In the genomic region with DNA sequence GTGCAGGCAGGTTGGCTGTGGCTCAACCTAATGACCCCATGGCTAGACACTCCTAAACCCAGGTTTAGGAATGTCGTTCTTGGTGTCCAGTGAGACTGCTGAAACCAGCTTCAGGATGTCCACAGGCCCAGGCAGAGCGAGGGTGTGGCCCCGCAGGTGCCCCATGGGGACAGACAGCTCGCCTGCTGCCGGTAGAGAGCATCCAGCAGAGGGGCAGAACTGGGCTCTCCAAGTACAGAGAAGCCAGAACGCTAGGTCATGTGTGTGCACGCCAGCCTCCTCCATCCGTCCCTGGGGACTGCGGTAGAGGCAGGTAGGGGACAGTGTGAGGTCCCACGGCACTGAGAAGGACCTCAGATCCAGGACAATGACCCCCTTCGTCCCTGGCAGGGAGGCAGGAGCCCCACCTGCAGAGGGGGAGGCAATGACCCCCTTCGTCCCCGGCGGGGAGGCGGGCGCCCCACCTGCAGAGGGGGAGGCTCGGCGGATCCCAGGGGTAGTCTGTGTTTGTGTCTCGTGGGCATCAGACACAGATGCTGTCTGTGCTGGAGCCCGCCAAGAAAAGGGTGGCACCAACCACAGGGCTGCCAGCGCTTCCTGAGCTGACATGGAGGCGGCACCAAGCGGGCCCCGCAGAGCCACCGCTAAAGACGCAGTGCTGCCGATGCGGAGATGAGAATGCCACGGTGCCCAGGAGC, we compare ENCODE assay signal across 19 cellular contexts.
DNase-seq lines count a peak whose midpoint lies in the region; ATAC-seq, FAIRE-seq and TF ChIP-seq lines count a peak whose summit lies in the region.
"Had no signal": no experiment of that assay in that cellular context is flagged by ENCODE, and none has a peak within 500 bp of the region (broad histone marks: within the 10 kb centered on the region; RNA-seq: fewer than 3 reads in every experiment).

No MANE protein-coding gene starts in this region.

- no peak for TF ChIP-seq POLR2A in heart left ventricle (IDR thresholded peaks at IDR 0.05)
- TF ChIP-seq POLR2A in body of pancreas (IDR thresholded peaks at IDR 0.05) = no peak

- no peaks in the 10 kb centered on the region for H3K9me3 Mint-ChIP-seq in WTC11
- H3K9me3 Mint-ChIP-seq: activated B cell treated with CpG ODN at 0.5 μM for 24 hours, H9 had no signal

- no peaks in the 10 kb centered on the region for H3K36me3 ChIP-seq in heart left ventricle
- no peaks in the 10 kb centered on the region for H3K36me3 ChIP-seq in left ventricle myocardium inferior
- no peaks in the 10 kb centered on the region for H3K36me3 ChIP-seq in kidney (ENCODE audit: control insufficient read depth in 1 of 2, insufficient read depth in 2 of 2, low read length in 2 of 2)
- no peaks in the 10 kb centered on the region for H3K36me3 ChIP-seq in aorta (ENCODE audit: control insufficient read depth in 1 of 2, insufficient read depth in 2 of 2, low read length in 1 of 2)
- H3K36me3 ChIP-seq in body of pancreas (replicated peaks in 1 of 2; ENCODE audit: insufficient read depth in 1 of 2, low read depth in 2 of 2) = no peaks in the 10 kb centered on the region

- intact Hi-C loops in heart left ventricle (cut with DNase I) = no loop called here
- intact Hi-C loops in left ventricle myocardium inferior (cut with micrococcal nuclease) = no loop called here
- intact Hi-C loops in kidney (cut with DNase I) = no loop called here
- intact Hi-C loops in aorta (cut with DNase I) = no loop called here
- intact Hi-C loops in body of pancreas (cut with DNase I) = no loop called here

- H3K9ac ChIP-seq in kidney (ENCODE audit: low read length in 2 of 2) = no peak overlapping the region

- TF ChIP-seq CTCF in heart left ventricle (IDR thresholded peaks at IDR 0.05) (no peak), left ventricle myocardium inferior (IDR thresholded peaks at IDR 0.05; ENCODE audit: borderline replicate concordance) (no peak), WTC11 (IDR thresholded peaks at IDR 0.05) (no peak), kidney (IDR thresholded peaks at IDR 0.05; ENCODE audit: borderline replicate concordance, extremely low read depth, insufficient read depth) (no peak), body of pancreas (IDR thresholded peaks at IDR 0.05) (no peak)

- H3K36me3 Mint-ChIP-seq in WTC11 = no peaks in the 10 kb centered on the region

- H3K4me1 ChIP-seq in heart left ventricle (no peaks in the 10 kb centered on the region), left ventricle myocardium inferior (no peaks in the 10 kb centered on the region), kidney (ENCODE audit: control insufficient read depth in 1 of 2, insufficient read depth in 1 of 2, low read depth in 1 of 2, low read length in 2 of 2) (no peaks in the 10 kb centered on the region), aorta (ENCODE audit: control insufficient read depth in 1 of 2, insufficient read depth in 2 of 2, low read length in 2 of 2) (no peaks in the 10 kb centered on the region), body of pancreas (no peaks in the 10 kb centered on the region)

- 69 to 78% (median 75%) methylated on average over 25 to 29 of the region's 29 CpGs for WGBS in heart left ventricle, 4 donors
- 67 to 74% methylated on average over 25 to 29 of the region's 29 CpGs for WGBS in aorta, 2 donors
- WGBS in body of pancreas, 2 donors = 33 to 64% methylated on average over 1 to 27 of the region's 29 CpGs

- H3K27ac ChIP-seq in heart left ventricle (no peak overlapping the region), left ventricle myocardium inferior (replicated peaks) (no peak overlapping the region), kidney (ENCODE audit: low read depth in 2 of 2, low read length in 2 of 2) (no peak overlapping the region), aorta (ENCODE audit: low read depth in 1 of 2, low read length in 2 of 2) (no peak overlapping the region), body of pancreas (no peak overlapping the region)

- H3K4me3 ChIP-seq in heart left ventricle = no peak overlapping the region
- no peak overlapping the region for H3K4me3 ChIP-seq in left ventricle myocardium inferior
- H3K4me3 ChIP-seq in kidney (ENCODE audit: low read length in 2 of 2) = no peak overlapping the region
- H3K4me3 ChIP-seq in aorta (ENCODE audit: low read length in 2 of 2) = no peak overlapping the region
- no peak overlapping the region for H3K4me3 ChIP-seq in body of pancreas

- no peak overlapping the region for H3K27ac Mint-ChIP-seq in WTC11
- H3K27ac Mint-ChIP-seq: activated B cell treated with CpG ODN at 0.5 μM for 24 hours had no signal

- H3K4me1 Mint-ChIP-seq in WTC11 = peaks cover 13% of the 10 kb centered on the region

- CTCF ChIA-PET in WTC11 (lab: Charles Lee) = interaction anchor here (0.7 to 2.8 kb wide), 5 partner anchors 13 to 210 kb away, joined by 3 to 15 read pairs (median 4); no protein-coding TSS in a partner anchor

- H3K27me3 ChIP-seq in heart left ventricle (peaks cover 0 to 66% (median 28%) of the 10 kb centered on the region in 9 donors), left ventricle myocardium inferior (ENCODE audit: low read depth) (peaks cover 78% of the 10 kb centered on the region), aorta (ENCODE audit: control insufficient read depth in 1 of 2, insufficient read depth in 2 of 2, low read length in 1 of 2) (no peaks in the 10 kb centered on the region), body of pancreas (peaks cover 0 to 5% of the 10 kb centered on the region in 2 donors)

- no peak for ATAC-seq in heart left ventricle
- no peak for ATAC-seq in WTC11
- ATAC-seq in aorta (ENCODE audit: low FRiP score) = no peak
- no peak for ATAC-seq in HG02763 (IDR thresholded peaks at IDR 0.05; ENCODE audit: unreplicated experiment)
- ATAC-seq in body of pancreas = no peak
- ATAC-seq: sciatic nerve had no signal

- no peaks in the 10 kb centered on the region for H3K27me3 Mint-ChIP-seq in WTC11 (ENCODE audit: low read depth)

- H3K4me3 Mint-ChIP-seq in WTC11 = peak overlapping the region; percentile 49
- H3K4me3 Mint-ChIP-seq: activated B cell treated with CpG ODN at 0.5 μM for 24 hours, H9 had no signal

- DNase-seq in heart left ventricle (peak in 3 of 5 donors; percentile 15 to 55 (median 18)), left ventricle myocardium inferior (no peak), WTC11 (ENCODE audit: low spot score) (no peak), kidney (peak; percentile 54), aorta (peak; percentile 33 to 57), epidermal melanocyte (ENCODE audit: insufficient read length, low spot score) (no peak), body of pancreas (no peak)
- DNase-seq: activated B cell treated with CpG ODN at 0.5 μM for 24 hours; activated effector memory CD4-positive, alpha-beta T cell treated with Interleukin-2 at 50 U/mL for 16 hours; EL; hippocampal formation; KBM-7; NCI-H2029 treated with DMSO at 0.1 percent for 48 hours; NCI-H510A; nucleus accumbens; SHP77 had no signal

- POLR2A ChIA-PET in WTC11 (lab: Charles Lee) = interaction anchor here (0.7 kb wide), 2 partner anchors 17 to 202 kb away, joined by 3 read pairs; no protein-coding TSS in a partner anchor

- no peaks in the 10 kb centered on the region for H3K9me3 ChIP-seq in heart left ventricle
- H3K9me3 ChIP-seq in left ventricle myocardium inferior (replicated peaks) = no peaks in the 10 kb centered on the region
- no peaks in the 10 kb centered on the region for H3K9me3 ChIP-seq in kidney (ENCODE audit: control insufficient read depth in 1 of 2, low read length in 2 of 2)
- H3K9me3 ChIP-seq in aorta (ENCODE audit: control insufficient read depth, low read length) = no peaks in the 10 kb centered on the region
- H3K9me3 ChIP-seq in body of pancreas = no peaks in the 10 kb centered on the region

- FAIRE-seq in kidney (lab: Jason Lieb, UNC) = no peak

TF ChIP-seq in WTC11, 78 proteins besides CTCF, POLR2A, EP300 and RAD21 (continues in another document):
- TF ChIP-seq HMGXB4 (CRISPR knock-in tag; IDR thresholded peaks at IDR 0.05) (no peak), EMX1 (CRISPR knock-in tag; IDR thresholded peaks at IDR 0.05) (no peak), ATF1 (CRISPR knock-in tag; IDR thresholded peaks at IDR 0.05) (no peak), CBFB (CRISPR knock-in tag; IDR thresholded peaks at IDR 0.05; ENCODE audit: low read depth) (no peak), CREM (CRISPR knock-in tag; IDR thresholded peaks at IDR 0.05) (no peak), SOX15 (CRISPR knock-in tag; IDR thresholded peaks at IDR 0.05) (no peak)

Comparison
In these comparisons a context has a peak if more than half of its experiments do, and no peak if none do; other contexts are left out.
1. DNase-seq: peak in heart left ventricle (3 of 5), kidney (single experiment) and aorta (2 of 2); none in left ventricle myocardium inferior (single experiment), WTC11 (single experiment), epidermal melanocyte (single experiment) and body of pancreas (0 of 4).